ENCODE assay signal across 8 cellular contexts in genomic region chr14:50062438-50063039, GRCh38. TPM values are rescaled to one million over a fixed set of nuclear protein-coding genes. Genes with fewer than 3 reads are reported as not detected.
DNase-seq lines count a peak whose midpoint lies in the region; ATAC-seq and TF ChIP-seq lines count a peak whose summit lies in the region.

No MANE protein-coding gene starts in this region.

- H3K4me3 ChIP-seq in GM06990 (replicated peaks; ENCODE audit: low read depth, low read length) (peak overlapping the region; percentile 58), SU-DHL-6 (ENCODE audit: insufficient read depth, low read length, poor library complexity, severe bottlenecking) (peak overlapping the region; percentile 30), ascending aorta (no peak overlapping the region)

- ATAC-seq in HG03103 (IDR thresholded peaks at IDR 0.05; ENCODE audit: low read depth, unreplicated experiment), result peak; percentile 32
- ATAC-seq in memory B cell (ENCODE audit: low read depth), result peak; percentile 50
- ATAC-seq in stimulated activated effector memory CD8-positive, alpha-beta T cell treated with anti-CD3 and anti-CD28 coated beads, Interleukin-12 subunit alpha, Interleukin-12 subunit beta, amount 100 ng/mL, for 72 hours, result peak; percentile 74

- H3K9me3 ChIP-seq in SU-DHL-6 (ENCODE audit: insufficient read depth, low read length), result no peaks in the 10 kb centered on the region
- H3K9me3 ChIP-seq in ascending aorta, result no peaks in the 10 kb centered on the region

- peak overlapping the region; percentile 87 for H3K27ac ChIP-seq in SU-DHL-6 (ENCODE audit: low read depth, low read length)
- peak overlapping the region; percentile 80 to 82 for H3K27ac ChIP-seq in ascending aorta

- H3K4me2 ChIP-seq in SU-DHL-6 (ENCODE audit: low read depth, low read length, poor library complexity, severe bottlenecking), result peak overlapping the region; percentile 65

- 0 out of 2 replicates have a peak, but pooled peaks cover 12% of the 10 kb centered on the region for H3F3A ChIP-seq in SU-DHL-6 (ENCODE audit: insufficient read depth)

- peaks cover 14 to 29% of the 10 kb centered on the region in 2 donors for H3K4me1 ChIP-seq in ascending aorta

- intact Hi-C loops in ascending aorta (cut with DNase I), result loop anchor here (1.0 to 5.0 kb wide), 2 partner anchors 80 to 194 kb away; no protein-coding TSS in a partner anchor
- intact Hi-C loops in head of caudate nucleus (cut with DNase I), result no loop called here

- no peaks in the 10 kb centered on the region for H3K9me3 Mint-ChIP-seq in memory B cell
- H3K9me3 Mint-ChIP-seq in stimulated activated effector memory CD8-positive, alpha-beta T cell treated with anti-CD3 and anti-CD28 coated beads, Interleukin-12 subunit alpha, Interleukin-12 subunit beta, amount 100 ng/mL, for 72 hours, result no peaks in the 10 kb centered on the region

- no peaks in the 10 kb centered on the region for H3K36me3 ChIP-seq in GM06990 (ENCODE audit: control insufficient read depth, insufficient read depth, low read length)
- H3K36me3 ChIP-seq in SU-DHL-6 (ENCODE audit: low read length), result no peaks in the 10 kb centered on the region
- no peaks in the 10 kb centered on the region for H3K36me3 ChIP-seq in ascending aorta

- H3K9me2 ChIP-seq in SU-DHL-6 (replicated peaks; ENCODE audit: insufficient read depth, low read length), result no peaks in the 10 kb centered on the region

- H3K4me3 Mint-ChIP-seq in memory B cell, result peak overlapping the region; percentile 93
- peak overlapping the region; percentile 83 for H3K4me3 Mint-ChIP-seq in stimulated activated effector memory CD8-positive, alpha-beta T cell treated with anti-CD3 and anti-CD28 coated beads, Interleukin-12 subunit alpha, Interleukin-12 subunit beta, amount 100 ng/mL, for 72 hours

- peak; percentile 24 for TF ChIP-seq CTCF in GM06990 (IDR thresholded peaks at IDR 0.05; ENCODE audit: insufficient read depth, low read length, poor library complexity, severe bottlenecking)
- TF ChIP-seq CTCF in SU-DHL-6 (IDR thresholded peaks at IDR 0.05; ENCODE audit: insufficient read depth, low read length, poor library complexity, severe bottlenecking), result peak; percentile 14
- TF ChIP-seq CTCF in ascending aorta (IDR thresholded peaks at IDR 0.05), result no peak

- peaks cover 47% of the 10 kb centered on the region for H3K4me1 Mint-ChIP-seq in memory B cell
- H3K4me1 Mint-ChIP-seq in stimulated activated effector memory CD8-positive, alpha-beta T cell treated with anti-CD3 and anti-CD28 coated beads, Interleukin-12 subunit alpha, Interleukin-12 subunit beta, amount 100 ng/mL, for 72 hours, result peaks cover 95% of the 10 kb centered on the region

- no peak for DNase-seq in GM06990 (ENCODE audit: extremely low read depth, insufficient read length)
- DNase-seq in ascending aorta (ENCODE audit: low spot score in 2 of 2), result peak in 1 of 2 donors; percentile 72
- peak in 1 of 2 donors; percentile 57 for DNase-seq in memory B cell (ENCODE audit: low spot score in 2 of 2)
- DNase-seq in stimulated activated effector memory CD8-positive, alpha-beta T cell treated with anti-CD3 and anti-CD28 coated beads, Interleukin-12 subunit alpha, Interleukin-12 subunit beta, amount 100 ng/mL, for 72 hours (ENCODE audit: low spot score in 2 of 2), result peak; percentile 52 to 84
- no peak for DNase-seq in iPS-NIHi11 (ENCODE audit: low spot score)
- no peak for DNase-seq in head of caudate nucleus

- H3K27me3 ChIP-seq in GM06990 (replicated peaks; ENCODE audit: control insufficient read depth, insufficient read depth, low read length), result no peaks in the 10 kb centered on the region
- no peaks in the 10 kb centered on the region for H3K27me3 ChIP-seq in SU-DHL-6 (ENCODE audit: low read length)
- H3K27me3 ChIP-seq in ascending aorta, result no peaks in the 10 kb centered on the region

- peak overlapping the region; percentile 58 for H3K9ac ChIP-seq in SU-DHL-6 (ENCODE audit: low read length)

- H3K27ac Mint-ChIP-seq in memory B cell, result peak overlapping the region; percentile 98
- H3K27ac Mint-ChIP-seq in stimulated activated effector memory CD8-positive, alpha-beta T cell treated with anti-CD3 and anti-CD28 coated beads, Interleukin-12 subunit alpha, Interleukin-12 subunit beta, amount 100 ng/mL, for 72 hours, result peak overlapping the region; percentile 96

- no peaks in the 10 kb centered on the region for H3K27me3 Mint-ChIP-seq in memory B cell

- H2AFZ ChIP-seq in SU-DHL-6 (ENCODE audit: low read depth, low read length, severe bottlenecking), result peak overlapping the region; percentile 89

- H4K20me1 ChIP-seq in SU-DHL-6 (ENCODE audit: low read depth, low read length), result no peaks in the 10 kb centered on the region

- peaks cover 13% of the 10 kb centered on the region for H3K36me3 Mint-ChIP-seq in memory B cell
- H3K36me3 Mint-ChIP-seq in stimulated activated effector memory CD8-positive, alpha-beta T cell treated with anti-CD3 and anti-CD28 coated beads, Interleukin-12 subunit alpha, Interleukin-12 subunit beta, amount 100 ng/mL, for 72 hours, result peaks cover 23% of the 10 kb centered on the region

- H3K79me2 ChIP-seq in SU-DHL-6 (ENCODE audit: insufficient read depth, low read length), result no peaks in the 10 kb centered on the region

RNA-seq across cellular contexts. Expression of gene VCPKMT, which starts 53.8 kb away (rescaled TPM):
- not detected for total RNA-seq in ascending aorta

Comparison
In these comparisons a context has a peak if more than half of its experiments do, and no peak if none do; other contexts are left out.
1. DNase-seq: peak in stimulated activated effector memory CD8-positive, alpha-beta T cell treated with anti-CD3 and anti-CD28 coated beads, Interleukin-12 subunit alpha, Interleukin-12 subunit beta, amount 100 ng/mL, for 72 hours (2 of 2); none in GM06990 (single experiment), iPS-NIHi11 (single experiment) and head of caudate nucleus (0 of 42).
2. H3K4me3 ChIP-seq: peak in GM06990 (single experiment) and SU-DHL-6 (single experiment); none in ascending aorta (0 of 2).
3. CTCF ChIP-seq: peak in GM06990 (single experiment) and SU-DHL-6 (single experiment); none in ascending aorta (0 of 3).
4. Peak in every context shown above with its lines, with median percentiles within 50 percentile points of each other: ATAC-seq.